8 cellular contexts compared by ENCODE assay signal in the genomic region with DNA sequence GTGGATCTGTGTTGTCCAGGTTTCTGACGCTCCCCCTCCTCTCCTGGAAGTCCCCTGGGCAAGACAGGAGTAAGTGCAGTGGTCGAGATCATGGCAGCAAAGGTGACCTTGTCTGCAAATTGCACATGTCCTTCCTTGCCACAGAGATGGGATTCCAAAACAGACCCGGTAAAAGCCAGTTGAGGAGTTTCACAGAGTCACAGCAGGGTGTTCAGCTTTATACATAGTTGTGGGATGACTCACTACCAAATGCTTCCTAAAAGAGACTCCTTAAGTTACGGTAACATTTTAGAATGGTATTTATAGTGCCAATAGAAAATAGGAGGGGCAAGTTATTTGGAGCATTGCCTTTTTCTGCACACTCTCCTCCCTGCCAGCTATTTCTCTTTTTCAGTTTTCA.
DNase-seq lines count a peak whose midpoint lies in the region; ATAC-seq, FAIRE-seq and TF ChIP-seq lines count a peak whose summit lies in the region.

No MANE protein-coding gene starts in this region.

- H3K23ac ChIP-seq in H1 (ENCODE audit: insufficient read length), result no peak overlapping the region

- H3K23me2 ChIP-seq in H1 (ENCODE audit: low read depth, low read length), result no peaks in the 10 kb centered on the region

- no peak overlapping the region for H3K18ac ChIP-seq in H1 (ENCODE audit: extremely low read depth, low read length)

- peak; percentile 71 for FAIRE-seq in H1 (lab: Jason Lieb, UNC)

- H3K36me3 ChIP-seq in H1 (ENCODE audit: control insufficient read depth in 2 of 4, insufficient read depth in 4 of 4, low read length in 3 of 4), result no peaks in the 10 kb centered on the region
- H3K36me3 ChIP-seq in CD8-positive, alpha-beta T cell (ENCODE audit: insufficient read depth, low read length), result no peaks in the 10 kb centered on the region

- TF ChIP-seq EP300 in H1 (IDR thresholded peaks at IDR 0.05; ENCODE audit: borderline replicate concordance in 1 of 2, low read depth in 2 of 2, low read length in 2 of 2), result peak in 1 of 2 experiments; percentile 44; a peak in 1 of 3 replicates

- no peak overlapping the region for H3K4ac ChIP-seq in H1 (replicated peaks; ENCODE audit: insufficient read length, low read depth, low read length)

- H2BK12ac ChIP-seq in H1 (ENCODE audit: low read depth, low read length), result peak overlapping the region; percentile 97; the same call in 1 of the 2 replicates

- intact Hi-C loops in CD8-positive, alpha-beta T cell (cut with DNase I, micrococcal nuclease), result no loop called here

- no peak overlapping the region for H3K14ac ChIP-seq in H1 (ENCODE audit: insufficient read length)

- H3K79me2 ChIP-seq in H1 (ENCODE audit: control insufficient read depth in 1 of 2, insufficient read depth in 2 of 2, low read length in 2 of 2), result no peaks in the 10 kb centered on the region

- 0 out of 2 replicates have a peak overlapping the region, but pooled peaks have one; percentile 41 for H2AK5ac ChIP-seq in H1 (ENCODE audit: low read depth, low read length)

- no peak overlapping the region for H3K27ac Mint-ChIP-seq in CD8-positive, alpha-beta T cell

- peaks cover 4 to 11% (median 9%) of the 10 kb centered on the region in 4 experiments; a peak in 5 of 7 replicates for H3K4me1 ChIP-seq in H1 (replicated peaks in 1 of 4; ENCODE audit: control insufficient read depth in 3 of 4, insufficient read depth in 4 of 4, low read length in 3 of 4)
- no peaks in the 10 kb centered on the region for H3K4me1 ChIP-seq in CD8-positive, alpha-beta T cell (ENCODE audit: insufficient read depth, low read length)

- no peaks in the 10 kb centered on the region for H3K4me1 Mint-ChIP-seq in CD8-positive, alpha-beta T cell (ENCODE audit: low read depth)

- no peak for TF ChIP-seq CTCF in H1 (IDR thresholded peaks at IDR 0.05; ENCODE audit: control extremely low read depth in 1 of 3, insufficient read depth in 1 of 3, low read depth in 1 of 3, low read length in 3 of 3)
- no peak for TF ChIP-seq CTCF in CD8-positive, alpha-beta T cell (IDR thresholded peaks at IDR 0.05)

- ATAC-seq in GM21360 (IDR thresholded peaks at IDR 0.05; ENCODE audit: unreplicated experiment) (peak; percentile 97), GM21381 (IDR thresholded peaks at IDR 0.05; ENCODE audit: unreplicated experiment) (no peak)
- no peak for ATAC-seq in CD8-positive, alpha-beta T cell

- no peaks in the 10 kb centered on the region for H4K20me1 ChIP-seq in H1 (replicated peaks in 1 of 2; ENCODE audit: control insufficient read depth in 1 of 2, insufficient read depth in 2 of 2, low read length in 2 of 2)

- no peaks in the 10 kb centered on the region for H3K27me3 ChIP-seq in H1 (replicated peaks in 1 of 4; ENCODE audit: control insufficient read depth in 3 of 4, extremely low read depth in 1 of 4, insufficient read depth in 3 of 4, low read length in 3 of 4)
- no peaks in the 10 kb centered on the region for H3K27me3 ChIP-seq in CD8-positive, alpha-beta T cell (ENCODE audit: insufficient read depth, low read length)

- H2BK5ac ChIP-seq in H1 (ENCODE audit: low read depth, low read length), result peak overlapping the region; percentile 31

- H3K27me3 Mint-ChIP-seq in CD8-positive, alpha-beta T cell (ENCODE audit: low read depth), result no peaks in the 10 kb centered on the region

- peak in 1 of 2 experiments; percentile 40; a peak in 1 of 3 replicates for TF ChIP-seq POLR2A in H1 (IDR thresholded peaks at IDR 0.05; ENCODE audit: control extremely low read depth in 1 of 2, low read depth in 2 of 2, low read length in 2 of 2)

- no peak overlapping the region for H3K4me3 Mint-ChIP-seq in CD8-positive, alpha-beta T cell

- H3K36me3 Mint-ChIP-seq in CD8-positive, alpha-beta T cell, result no peaks in the 10 kb centered on the region

- no peak overlapping the region for H3K9ac ChIP-seq in H1 (replicated peaks in 1 of 4; ENCODE audit: extremely low read depth in 1 of 4, low read depth in 3 of 4, low read length in 3 of 4)

- 43% methylated on average over 4 of the region's 4 CpGs; no CpG with 5 or more reads in 1 of the 2 experiments for WGBS in H1 (ENCODE audit: extremely low coverage in 1 of 2, insufficient coverage in 1 of 2, insufficient read length in 1 of 2, insufficient replicate concordance in 2 of 2, low coverage in 1 of 2, low lambda C conversion rate in 2 of 2, missing lambda C conversion rate in 1 of 2), 2 experiments

- DNase-seq in NCI-H446 treated with DMSO at 0.1 percent for 48 hours (lab: John Stamatoyannopoulos, UW) (peak; percentile 45), H1 (ENCODE audit: low read depth in 1 of 2, low spot score in 2 of 2) (peak; percentile 33 to 45), myocyte (ENCODE audit: low read depth) (peak; percentile 92), GM19238 (ENCODE audit: insufficient read length, low spot score) (no peak), NCI-H2171 (lab: John Stamatoyannopoulos, UW) (no peak)
- DNase-seq in CD8-positive, alpha-beta T cell, result no peak

- H2AFZ ChIP-seq in H1 (ENCODE audit: low read length), result peak overlapping the region; percentile 78; the same call in 1 of the 2 replicates

- no peaks in the 10 kb centered on the region for H3K79me1 ChIP-seq in H1 (ENCODE audit: low read depth, low read length)

- H3K9me3 ChIP-seq in H1 (ENCODE audit: insufficient read depth in 2 of 2, low read depth in 1 of 2, low read length in 1 of 2), result no peaks in the 10 kb centered on the region
- no peaks in the 10 kb centered on the region for H3K9me3 ChIP-seq in CD8-positive, alpha-beta T cell (ENCODE audit: low read length)

- POLR2A ChIA-PET in H1 (lab: Charles Lee; ENCODE audit: partially characterized antibody), result interaction anchor here (0.8 to 1.9 kb wide), 4 partner anchors 16 to 115 kb away, joined by 3 to 8 read pairs (median 3); a partner anchor contains a TSS
- POLR2A ChIA-PET in CD8-positive, alpha-beta T cell (lab: Charles Lee), result no interaction called here

- no peaks in the 10 kb centered on the region for H3K9me3 Mint-ChIP-seq in CD8-positive, alpha-beta T cell

- no peak overlapping the region; a peak in 1 of 8 replicates for H3K4me3 ChIP-seq in H1 (ENCODE audit: extremely low read depth in 1 of 4, insufficient read depth in 2 of 4, low read depth in 3 of 4, low read length in 4 of 4)
- no peak overlapping the region for H3K4me3 ChIP-seq in CD8-positive, alpha-beta T cell (ENCODE audit: low read depth, low read length)

- CTCF ChIA-PET in H1 (lab: Charles Lee; ENCODE audit: partially characterized antibody), result interaction anchor here (1.1 to 1.4 kb wide), 3 partner anchors 9 to 158 kb away, joined by 3 to 6 read pairs (median 4); no protein-coding TSS in a partner anchor
- CTCF ChIA-PET in CD8-positive, alpha-beta T cell (lab: Charles Lee), result no interaction called here

- H4K91ac ChIP-seq in H1 (replicated peaks; ENCODE audit: insufficient read length, low read length), result no peak overlapping the region

- H2BK15ac ChIP-seq in H1 (ENCODE audit: low read length), result no peak overlapping the region

- no peak overlapping the region for H4K5ac ChIP-seq in H1 (ENCODE audit: insufficient read length, low read depth, low read length)

- no peak overlapping the region for H4K8ac ChIP-seq in H1 (ENCODE audit: extremely low read depth, insufficient read depth, low read length)

- no peak for TF ChIP-seq RAD21 in H1 (IDR thresholded peaks at IDR 0.05 in 1 of 2, conservative IDR thresholded peaks at IDR 0.05 in 1 of 2; ENCODE audit: low read depth in 2 of 2, low read length in 2 of 2)

- peak overlapping the region; percentile 30; the same call in 1 of the 2 replicates for H3K27ac ChIP-seq in H1 (ENCODE audit: low read depth, low read length)
- H3K27ac ChIP-seq in CD8-positive, alpha-beta T cell (ENCODE audit: low read depth, low read length), result no peak overlapping the region

- H2BK20ac ChIP-seq in H1 (ENCODE audit: low read length), result peak overlapping the region; percentile 88; the same call in 1 of the 2 replicates

- H3K56ac ChIP-seq in H1 (replicated peaks; ENCODE audit: insufficient read length, low read depth, low read length), result no peak overlapping the region

- H3K4me2 ChIP-seq in H1 (ENCODE audit: insufficient read depth in 1 of 2, low read depth in 2 of 2, low read length in 2 of 2), result peak overlapping the region; percentile 20 to 56; a peak in 3 of 4 replicates

- H2BK120ac ChIP-seq in H1 (replicated peaks; ENCODE audit: low read depth, low read length), result no peak overlapping the region

TF ChIP-seq in H1, 55 proteins besides CTCF, POLR2A, EP300 and RAD21 (continues in another document):
- no peak for TF ChIP-seq CTBP2 (IDR thresholded peaks at IDR 0.05; ENCODE audit: borderline replicate concordance, insufficient read depth, insufficient read length, low read length)
- TF ChIP-seq, protein P1, sequence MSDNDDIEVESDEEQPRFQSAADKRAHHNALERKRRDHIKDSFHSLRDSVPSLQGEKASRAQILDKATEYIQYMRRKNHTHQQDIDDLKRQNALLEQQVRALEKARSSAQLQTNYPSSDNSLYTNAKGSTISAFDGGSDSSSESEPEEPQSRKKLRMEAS (IDR thresholded peaks at IDR 0.05), result peak; percentile 79
- TF ChIP-seq BRCA1 (IDR thresholded peaks at IDR 0.05; ENCODE audit: low read depth, low read length), result no peak
- TF ChIP-seq TAF1 (IDR thresholded peaks at IDR 0.05; ENCODE audit: low read depth, low read length), result peak; percentile 14; the same call in 1 of the 2 replicates
- peak; percentile 97 for TF ChIP-seq JUN (IDR thresholded peaks at IDR 0.05; ENCODE audit: low read depth, low read length)
- no peak for TF ChIP-seq NANOG (IDR thresholded peaks at IDR 0.05; ENCODE audit: insufficient read depth, low read depth, low read length, poor library complexity, severe bottlenecking)
- no peak for TF ChIP-seq CEBPB (IDR thresholded peaks at IDR 0.05; ENCODE audit: low read depth, low read length)
- no peak for TF ChIP-seq KDM5A (IDR thresholded peaks at IDR 0.05; ENCODE audit: low read length)
- no peak for TF ChIP-seq FOSL1 (IDR thresholded peaks at IDR 0.05; ENCODE audit: insufficient read depth, low read depth, low read length)
- TF ChIP-seq BACH1 (IDR thresholded peaks at IDR 0.05; ENCODE audit: low read length), result no peak

Comparison
In these comparisons a context has a peak if more than half of its experiments do, and no peak if none do; other contexts are left out.
1. DNase-seq: peak in NCI-H446 treated with DMSO at 0.1 percent for 48 hours (single experiment), H1 (2 of 2) and myocyte (single experiment); none in CD8-positive, alpha-beta T cell (0 of 7), GM19238 (single experiment) and NCI-H2171 (single experiment).